ENCODE assay signal across 14 cellular contexts in genomic region chr2:240429872-240430491, GRCh38. TPM values are rescaled to one million over a fixed set of nuclear protein-coding genes. Genes with fewer than 3 reads are reported as not detected.
DNase-seq lines count a peak whose midpoint lies in the region; ATAC-seq and TF ChIP-seq lines count a peak whose summit lies in the region.
"Had no signal": no experiment of that assay in that cellular context is flagged by ENCODE, and none has a peak within 500 bp of the region (broad histone marks: within the 10 kb centered on the region; RNA-seq: fewer than 3 reads in every experiment).

No MANE protein-coding gene starts in this region.

- no peaks in the 10 kb centered on the region for H3K36me3 Mint-ChIP-seq in neural progenitor cell

- DNase-seq in Right ventricle myocardium inferior (ENCODE audit: missing footprints): peak; percentile 33
- no peak for DNase-seq in left cardiac atrium
- peak; percentile 48 for DNase-seq in ecto neural progenitor cell (ENCODE audit: low spot score)
- no peak for DNase-seq in neural progenitor cell (ENCODE audit: low spot score)
- DNase-seq in aorta: peak; percentile 33 to 49
- DNase-seq in stimulated activated CD4-positive, alpha-beta T cell treated with anti-CD3 and anti-CD28 coated beads, Interleukin-2, amount 100 ng/mL, for 24 hours: no peak
- DNase-seq in Ammon's horn (ENCODE audit: low spot score): no peak
- no peak for DNase-seq in colonic mucosa
- DNase-seq: amygdala, COR-L47, EL, NCI-H1092 treated with DMSO at 0.1 percent for 48 hours, NCI-H345, SHP77 treated with DMSO at 0.1 percent for 48 hours had no signal

- no peak overlapping the region for H3K4me3 Mint-ChIP-seq in neural progenitor cell

- peaks cover 8% of the 10 kb centered on the region for H3K27me3 Mint-ChIP-seq in neural progenitor cell (ENCODE audit: insufficient read depth, low read depth)

- H3K27ac ChIP-seq in neural progenitor cell (no peak overlapping the region), aorta (ENCODE audit: low read depth in 1 of 2, low read length in 2 of 2) (no peak overlapping the region), colonic mucosa (no peak overlapping the region)

- WGBS in aorta, 2 donors: 90 to 95% methylated on average over 14 of the region's 14 CpGs

- H3K79me2 ChIP-seq in neural progenitor cell (ENCODE audit: low read depth): no peaks in the 10 kb centered on the region

- H3K36me3 ChIP-seq in neural progenitor cell (no peaks in the 10 kb centered on the region), aorta (ENCODE audit: control insufficient read depth in 1 of 2, insufficient read depth in 2 of 2, low read length in 1 of 2) (no peaks in the 10 kb centered on the region), colonic mucosa (no peaks in the 10 kb centered on the region)

- no peaks in the 10 kb centered on the region for H4K20me1 ChIP-seq in neural progenitor cell (ENCODE audit: low read depth)

- intact Hi-C loops in Right ventricle myocardium inferior (cut with DNase I): no loop called here
- intact Hi-C loops in left cardiac atrium (cut with DNase I): loop anchor here (10.0 kb wide), 2 partner anchors 45 to 125 kb away; no protein-coding TSS in a partner anchor
- intact Hi-C loops in aorta (cut with DNase I): loop anchor here in 1 of 2 donors (5.0 kb wide), 2 partner anchors 38 to 58 kb away; no protein-coding TSS in a partner anchor
- intact Hi-C loops in colonic mucosa (cut with DNase I): no loop called here

- no peak overlapping the region for H3K27ac Mint-ChIP-seq in neural progenitor cell

- H3K9me3 Mint-ChIP-seq in neural progenitor cell: peaks cover 9% of the 10 kb centered on the region

- no peaks in the 10 kb centered on the region for H3K27me3 ChIP-seq in neural progenitor cell
- H3K27me3 ChIP-seq in aorta (ENCODE audit: control insufficient read depth in 1 of 2, insufficient read depth in 2 of 2, low read length in 1 of 2): no peaks in the 10 kb centered on the region
- H3K27me3 ChIP-seq in colonic mucosa: no peaks in the 10 kb centered on the region

- H2AFZ ChIP-seq in neural progenitor cell (replicated peaks): no peak overlapping the region

- ATAC-seq in Right ventricle myocardium inferior: no peak
- no peak for ATAC-seq in left cardiac atrium
- ATAC-seq in aorta (ENCODE audit: low FRiP score): no peak

- H3K4me1 Mint-ChIP-seq in neural progenitor cell: peaks cover 16% of the 10 kb centered on the region

- no peak overlapping the region for H3K4me3 ChIP-seq in neural progenitor cell
- H3K4me3 ChIP-seq in aorta (ENCODE audit: low read length in 2 of 2): no peak overlapping the region
- no peak overlapping the region for H3K4me3 ChIP-seq in colonic mucosa

- no peak overlapping the region for H3K4me2 ChIP-seq in neural progenitor cell

- H3K9ac ChIP-seq in neural progenitor cell (no peak overlapping the region), colonic mucosa (ENCODE audit: low read depth in 2 of 2, low read length in 2 of 2) (no peak overlapping the region)

- H3F3A ChIP-seq in neural progenitor cell (ENCODE audit: low read depth): no peaks in the 10 kb centered on the region

- peak; percentile 7 for TF ChIP-seq CTCF in neural progenitor cell (IDR thresholded peaks at IDR 0.05)
- TF ChIP-seq CTCF in colonic mucosa (IDR thresholded peaks at IDR 0.05): no peak

- H3K4me1 ChIP-seq in neural progenitor cell: no peaks in the 10 kb centered on the region
- H3K4me1 ChIP-seq in aorta (ENCODE audit: control insufficient read depth in 1 of 2, insufficient read depth in 2 of 2, low read length in 2 of 2): no peaks in the 10 kb centered on the region
- no peaks in the 10 kb centered on the region for H3K4me1 ChIP-seq in colonic mucosa

- H3K9me3 ChIP-seq in neural progenitor cell (ENCODE audit: low read depth): no peaks in the 10 kb centered on the region
- H3K9me3 ChIP-seq in aorta (ENCODE audit: control insufficient read depth, low read length): peaks cover 2% of the 10 kb centered on the region
- no peaks in the 10 kb centered on the region for H3K9me3 ChIP-seq in colonic mucosa

RNA-seq across cellular contexts. Expression of gene GPC1, which starts 5.5 kb away (rescaled TPM):
- total RNA-seq in Right ventricle myocardium inferior (182 TPM), left cardiac atrium (10 to 100 TPM; 74.6 to 78.4 TPM), neural progenitor cell (ENCODE audit: low replicate concordance) (14.2 and 65.0 TPM in 2 replicates), aorta (10 to 100 TPM; 32.3 to 62.6 TPM), colonic mucosa (10 to 100 TPM; 19.0 to 23.1 TPM)
- polyA plus RNA-seq in aorta: 10 to 100 TPM; 28.0 to 66.8 TPM

Comparison
In these comparisons a context has a peak if more than half of its experiments do, and no peak if none do; other contexts are left out.
1. DNase-seq: peak in Right ventricle myocardium inferior (single experiment), ecto neural progenitor cell (single experiment) and aorta (2 of 2); none in left cardiac atrium (single experiment), neural progenitor cell (single experiment), stimulated activated CD4-positive, alpha-beta T cell treated with anti-CD3 and anti-CD28 coated beads, Interleukin-2, amount 100 ng/mL, for 24 hours (0 of 2), Ammon's horn (single experiment) and colonic mucosa (single experiment).
2. intact Hi-C loops: an anchor here in left cardiac atrium (10.0 kb wide); none called in Right ventricle myocardium inferior and colonic mucosa.